ENCODE assay signal across 2 cellular contexts in genomic region chr10:112265745-112266144, GRCh38.
A peak's percentile ranks its signal among the peaks of the same experiment; 100 is the strongest.
TF ChIP-seq lines count a peak whose summit lies in the region.

No MANE protein-coding gene starts in this region.

TF ChIP-seq in IMR-90, 13 proteins besides CTCF, POLR2A, EP300 and RAD21:
- TF ChIP-seq NFE2L2 (IDR thresholded peaks at IDR 0.05; ENCODE audit: low read depth, low read length), result no peak
- TF ChIP-seq RFX5 (IDR thresholded peaks at IDR 0.05; ENCODE audit: low read depth, low read length), result no peak
- TF ChIP-seq RCOR1 (IDR thresholded peaks at IDR 0.05; ENCODE audit: insufficient replicate concordance, low read length), result no peak
- no peak for TF ChIP-seq MAZ (IDR thresholded peaks at IDR 0.05; ENCODE audit: borderline replicate concordance, low read depth, low read length)
- TF ChIP-seq MXI1 (IDR thresholded peaks at IDR 0.05; ENCODE audit: borderline replicate concordance, low read depth, low read length), result no peak
- no peak for TF ChIP-seq USF2 (IDR thresholded peaks at IDR 0.05; ENCODE audit: low read depth, low read length)
- no peak for TF ChIP-seq BHLHE40 (IDR thresholded peaks at IDR 0.05; ENCODE audit: low read depth, low read length)
- no peak for TF ChIP-seq CEBPB (IDR thresholded peaks at IDR 0.05; ENCODE audit: low read depth, low read length)
- no peak for TF ChIP-seq MAFK (IDR thresholded peaks at IDR 0.05; ENCODE audit: low read depth, low read length)
- no peak for TF ChIP-seq FOS (IDR thresholded peaks at IDR 0.05; ENCODE audit: low read depth, low read length)
- no peak for TF ChIP-seq CHD1 (IDR thresholded peaks at IDR 0.05; ENCODE audit: low read depth, low read length)
- TF ChIP-seq SMC3 (IDR thresholded peaks at IDR 0.05; ENCODE audit: low read depth, low read length), result no peak
- TF ChIP-seq ELK1 (IDR thresholded peaks at IDR 0.05; ENCODE audit: borderline replicate concordance, low read depth, low read length), result no peak

TF ChIP-seq in SK-N-SH treated with all-trans-retinoic acid at 6 μM for 48 hours, 23 proteins besides CTCF, POLR2A, EP300 and RAD21:
- peak; percentile 71; the same call in 1 of the 2 replicates for TF ChIP-seq TCF4 (CRISPR knock-in tag; IDR thresholded peaks at IDR 0.05; ENCODE audit: borderline replicate concordance)
- TF ChIP-seq ZFP30 (CRISPR knock-in tag; IDR thresholded peaks at IDR 0.05), result no peak
- TF ChIP-seq TSHZ2 (CRISPR knock-in tag; IDR thresholded peaks at IDR 0.05), result 0 out of 2 replicates have a peak, but pooled peaks have one; percentile 32
